17 cellular contexts compared by ENCODE assay signal in the genomic region with DNA sequence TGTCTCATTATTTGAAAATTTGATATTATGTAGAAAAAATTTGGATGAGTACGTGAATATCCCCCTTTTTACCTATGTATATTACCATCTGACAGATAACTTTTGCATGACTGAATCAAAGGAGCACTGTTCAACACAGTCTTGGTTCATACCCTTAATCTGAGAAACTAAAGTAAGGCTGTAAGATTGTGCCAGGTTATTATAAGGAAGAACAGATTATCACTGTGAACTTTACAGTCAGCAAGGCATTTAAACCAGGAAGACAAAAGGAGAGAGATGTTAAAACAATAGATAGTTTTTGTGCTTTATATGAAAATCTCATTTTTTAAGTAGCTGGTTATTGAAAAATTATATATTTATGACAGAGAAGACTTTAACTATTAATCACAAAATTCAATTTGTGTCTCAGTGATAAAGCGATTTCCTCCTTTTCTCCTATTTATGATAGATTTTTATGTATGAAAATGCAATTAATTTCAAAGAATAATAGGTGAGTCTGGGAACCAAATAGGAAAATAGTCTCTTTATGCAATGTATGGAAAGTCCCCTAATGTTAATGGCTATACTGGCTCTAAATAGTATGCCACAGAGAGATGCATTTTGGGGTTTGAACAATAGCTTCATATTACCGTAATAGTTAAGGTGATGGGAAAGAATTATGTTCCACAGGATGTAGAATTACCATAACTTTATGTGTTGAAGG. TPM values are rescaled to one million over a fixed set of nuclear protein-coding genes. Genes with fewer than 3 reads are reported as not detected.
A peak's percentile ranks its signal among the peaks of the same experiment; 100 is the strongest.
DNase-seq lines count a peak whose midpoint lies in the region; ATAC-seq and TF ChIP-seq lines count a peak whose summit lies in the region.
"Had no signal": no experiment of that assay in that cellular context is flagged by ENCODE, and none has a peak within 500 bp of the region (broad histone marks: within the 10 kb centered on the region; RNA-seq: fewer than 3 reads in every experiment).

No MANE protein-coding gene starts in this region.

- no peak overlapping the region for H3K4me3 ChIP-seq in left ventricle myocardium inferior
- no peak overlapping the region for H3K4me3 ChIP-seq in psoas muscle
- H3K4me3 ChIP-seq in ascending aorta, result no peak overlapping the region

- peak overlapping the region; percentile 69 for H3K27ac ChIP-seq in left ventricle myocardium inferior (replicated peaks)
- H3K27ac ChIP-seq in foreskin keratinocyte, result no peak overlapping the region
- peak overlapping the region; percentile 24 for H3K27ac ChIP-seq in psoas muscle
- no peak overlapping the region for H3K27ac ChIP-seq in ascending aorta

- intact Hi-C loops in left ventricle myocardium inferior (cut with micrococcal nuclease) (no loop called here), cardiac septum (cut with DNase I) (no loop called here), psoas muscle (cut with DNase I) (no loop called here), ascending aorta (cut with DNase I) (no loop called here)

- H3K36me3 ChIP-seq in left ventricle myocardium inferior (no peaks in the 10 kb centered on the region), psoas muscle (ENCODE audit: insufficient read depth in 1 of 2, low read depth in 1 of 2) (no peaks in the 10 kb centered on the region), ascending aorta (no peaks in the 10 kb centered on the region)

- ATAC-seq in foreskin keratinocyte, result peak; percentile 30
- ATAC-seq in psoas muscle, result no peak
- ATAC-seq: Panc1 had no signal

- TF ChIP-seq CTCF in left ventricle myocardium inferior (IDR thresholded peaks at IDR 0.05; ENCODE audit: borderline replicate concordance), result no peak
- no peak for TF ChIP-seq CTCF in foreskin keratinocyte (conservative IDR thresholded peaks at IDR 0.05)
- no peak for TF ChIP-seq CTCF in psoas muscle (IDR thresholded peaks at IDR 0.05)
- no peak for TF ChIP-seq CTCF in ascending aorta (IDR thresholded peaks at IDR 0.05)

- H3K9me3 ChIP-seq in left ventricle myocardium inferior (replicated peaks) (no peaks in the 10 kb centered on the region), psoas muscle (no peaks in the 10 kb centered on the region), ascending aorta (no peaks in the 10 kb centered on the region)

- DNase-seq in left ventricle myocardium inferior (no peak), cardiac septum (ENCODE audit: low spot score) (no peak), NCI-H69 (lab: John Stamatoyannopoulos, UW) (peak; percentile 3), foreskin keratinocyte (no peak), psoas muscle (no peak), DMS53 treated with DMSO at 0.1 percent for 48 hours (lab: John Stamatoyannopoulos, UW; ENCODE audit: unreplicated experiment) (no peak), ascending aorta (ENCODE audit: low spot score in 2 of 2) (no peak), AG08396 (ENCODE audit: low spot score) (no peak)
- DNase-seq: activated gamma-delta T cell treated with Interleukin-2 at 50 U/mL for 16 hours; aorta; central memory CD4-positive, alpha-beta T cell; Karpas-422; naive thymus-derived CD8-positive, alpha-beta T cell; NCI-H1436 treated with DMSO at 0.1 percent for 48 hours; NCI-H510A; T-helper 2 cell had no signal

- peaks cover 93% of the 10 kb centered on the region for H3K4me1 ChIP-seq in left ventricle myocardium inferior
- no peaks in the 10 kb centered on the region for H3K4me1 ChIP-seq in foreskin keratinocyte
- peaks cover 79% of the 10 kb centered on the region for H3K4me1 ChIP-seq in psoas muscle
- peaks cover 0 to under 1% of the 10 kb centered on the region in 2 donors for H3K4me1 ChIP-seq in ascending aorta

- WGBS in psoas muscle, 3 donors, result 72 to 80% (median 73%) methylated on average over 3 of the region's 3 CpGs

- H3K27me3 ChIP-seq in left ventricle myocardium inferior (ENCODE audit: low read depth), result no peaks in the 10 kb centered on the region
- H3K27me3 ChIP-seq in foreskin keratinocyte, result no peaks in the 10 kb centered on the region
- no peaks in the 10 kb centered on the region for H3K27me3 ChIP-seq in psoas muscle (ENCODE audit: insufficient read depth in 3 of 3, low read length in 2 of 3)
- H3K27me3 ChIP-seq in ascending aorta, result no peaks in the 10 kb centered on the region

RNA-seq across cellular contexts. Expression of a gene that starts 33.4 kb away (rescaled TPM):
- total RNA-seq in left ventricle myocardium inferior (48.1 TPM), cardiac septum (27.0 TPM), foreskin keratinocyte (1.7 TPM in 2 replicates), psoas muscle (10 to 100 TPM; 16.4 to 32.7 (median 23.5) TPM), ascending aorta (2.9 TPM)
- polyA plus RNA-seq in foreskin keratinocyte (0.60 and 0.61 TPM in 2 replicates), psoas muscle (10 to 100 TPM in 2 of 3 donors, 1 to 10 TPM in 1; 4.2 to 23.2 (median 14.0) TPM)

Comparison
In these comparisons a context has a peak if more than half of its experiments do, and no peak if none do; other contexts are left out.
1. H3K27ac ChIP-seq: peak in left ventricle myocardium inferior (single experiment) and psoas muscle (single experiment); none in foreskin keratinocyte (single experiment) and ascending aorta (0 of 2).